Comparison of ENCODE assay signal across 8 cellular contexts in the genomic region with DNA sequence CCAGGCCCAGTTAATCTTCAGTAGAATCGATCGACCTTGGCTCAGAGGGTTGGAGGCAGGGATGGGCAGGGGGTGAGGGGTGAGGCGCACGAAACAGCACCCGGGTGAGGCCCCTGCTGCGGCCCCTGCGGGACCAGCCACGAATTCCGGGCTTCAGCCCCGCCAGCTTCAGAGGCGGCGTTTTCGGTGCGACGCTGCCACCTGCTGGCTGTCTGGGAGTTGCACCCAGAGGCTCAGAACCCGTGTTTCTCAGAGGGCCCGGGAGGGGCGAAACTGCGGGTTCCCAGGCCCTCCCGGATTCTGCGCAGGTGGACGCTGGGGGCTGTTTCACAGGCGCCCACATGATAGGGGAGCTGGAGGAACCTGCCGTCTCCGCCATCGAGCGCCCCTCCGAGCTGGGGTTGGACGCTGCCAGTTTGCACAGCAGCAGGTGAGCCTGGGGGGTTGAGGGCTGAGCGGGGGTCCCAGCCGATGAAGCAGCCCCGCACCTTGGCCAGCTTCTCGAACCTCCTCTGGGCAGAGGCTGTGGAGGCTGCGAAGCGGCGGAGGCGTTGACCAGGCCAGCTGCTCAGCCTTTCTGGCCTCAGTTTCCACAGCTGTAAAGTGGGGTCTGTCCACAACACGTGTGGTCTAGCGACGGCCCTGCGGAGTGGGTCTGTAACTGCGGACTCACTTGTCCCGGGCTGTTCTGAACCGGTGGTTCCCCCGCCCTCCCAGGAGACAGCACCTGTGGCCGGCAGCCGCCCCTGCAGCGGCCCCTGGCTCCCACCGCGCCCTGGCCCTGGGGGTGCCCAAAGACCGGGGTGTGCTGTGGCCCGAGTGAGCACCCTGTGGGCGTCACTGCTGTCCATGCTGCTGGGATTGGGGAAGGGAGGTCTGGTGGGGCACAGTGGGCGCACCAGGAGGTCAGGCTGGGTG. TPM values are rescaled to one million over a fixed set of nuclear protein-coding genes. Genes with fewer than 3 reads are reported as not detected.
DNase-seq lines count a peak whose midpoint lies in the region; TF ChIP-seq lines count a peak whose summit lies in the region.

No MANE protein-coding gene starts in this region.

- POLR2A ChIA-PET in OCI-LY7 (lab: Charles Lee), result no interaction called here

- H3K9me3 ChIP-seq in OCI-LY7 (ENCODE audit: low read length), result peaks cover 13% of the 10 kb centered on the region; the same call in 1 of the 2 replicates
- peaks cover 0 to 16% (median 13%) of the 10 kb centered on the region in 3 donors for H3K9me3 ChIP-seq in esophagus squamous epithelium

- H3K36me3 Mint-ChIP-seq in neural crest cell (ENCODE audit: low read depth), result peaks cover 8% of the 10 kb centered on the region

- H3K9me2 ChIP-seq in OCI-LY7 (ENCODE audit: insufficient read depth, low read length), result no peaks in the 10 kb centered on the region

- TF ChIP-seq CTCF in GM20000 (IDR thresholded peaks at IDR 0.05; ENCODE audit: extremely low read depth, missing control alignments) (peak; percentile 89), OCI-LY7 (conservative IDR thresholded peaks at IDR 0.05; ENCODE audit: low read length) (peak; percentile 94), esophagus squamous epithelium (IDR thresholded peaks at IDR 0.05) (peak; percentile 92 to 96 (median 93)), neural crest cell (conservative IDR thresholded peaks at IDR 0.05) (peak; percentile 93)

- TF ChIP-seq POLR2A in esophagus squamous epithelium (IDR thresholded peaks at IDR 0.05), result no peak

- H3K4me2 ChIP-seq in OCI-LY7 (ENCODE audit: low read length), result peak overlapping the region; percentile 39

- 0% methylated on average over 4 of the region's 54 CpGs; no CpG with 5 or more reads in 1 of the 2 donors for WGBS in esophagus squamous epithelium, 2 donors

- H2AFZ ChIP-seq in OCI-LY7 (ENCODE audit: low read length), result no peak overlapping the region

- H3K27ac ChIP-seq in OCI-LY7 (ENCODE audit: low read depth, low read length, poor library complexity, severe bottlenecking), result no peak overlapping the region
- H3K27ac ChIP-seq in esophagus squamous epithelium, result no peak overlapping the region
- H3K27ac ChIP-seq in substantia nigra (ENCODE audit: low read depth, low read length, poor library complexity, severe bottlenecking), result no peak overlapping the region

- H3K27ac Mint-ChIP-seq in neural crest cell (ENCODE audit: unreplicated experiment), result no peak overlapping the region

- CTCF ChIA-PET in OCI-LY7 (lab: Charles Lee; ENCODE audit: unreplicated experiment), result interaction anchor here (1.0 kb wide), 1 partner anchor 31 kb away, joined by 3 read pairs; no protein-coding TSS in a partner anchor

- H3K36me3 ChIP-seq in OCI-LY7 (ENCODE audit: insufficient read depth, low read length) (no peaks in the 10 kb centered on the region), esophagus squamous epithelium (no peaks in the 10 kb centered on the region)

- H3K27me3 ChIP-seq in esophagus squamous epithelium, result peaks cover 50 to 100% (median 58%) of the 10 kb centered on the region in 4 donors

- no peaks in the 10 kb centered on the region for H3K79me2 ChIP-seq in OCI-LY7 (ENCODE audit: insufficient read depth, low read depth, low read length)

- H3K4me3 ChIP-seq in OCI-LY7 (ENCODE audit: low read depth, low read length, poor library complexity, severe bottlenecking) (no peak overlapping the region), esophagus squamous epithelium (peak overlapping the region in 2 of 4 donors; percentile 9 to 11)

- no TSS peak for BruUV-seq in OCI-LY7 (replicated peaks; lab: Mats Ljungman, UMichigan)

- peak overlapping the region; percentile 56 for H3K4me3 Mint-ChIP-seq in neural crest cell

- H3K27me3 Mint-ChIP-seq in neural crest cell (ENCODE audit: low read depth), result peaks cover 76% of the 10 kb centered on the region

- H3K9me3 Mint-ChIP-seq in neural crest cell, result peaks cover 6% of the 10 kb centered on the region

- H4K20me1 ChIP-seq in OCI-LY7 (ENCODE audit: insufficient read depth, low read length), result no peaks in the 10 kb centered on the region

- intact Hi-C loops in OCI-LY7 (cut with micrococcal nuclease; ENCODE audit: unreplicated experiment) (loop anchor here (1.0 to 10.0 kb wide), 4 partner anchors 37 to 186 kb away; a partner anchor contains a TSS), esophagus squamous epithelium (cut with DNase I) (loop anchor here (10.0 kb wide), 1 partner anchor 115 kb away; no protein-coding TSS in a partner anchor)

- H3K4me1 Mint-ChIP-seq in neural crest cell, result peaks cover 10% of the 10 kb centered on the region

- peak; percentile 91 for DNase-seq in DMS 273 (lab: John Stamatoyannopoulos, UW; ENCODE audit: unreplicated experiment)
- DNase-seq in GM20000 (ENCODE audit: low spot score), result peak; percentile 98
- peak; percentile 91 for DNase-seq in HT-29 (ENCODE audit: low spot score)
- peak; percentile 75 for DNase-seq in OCI-LY7 (ENCODE audit: low spot score)
- DNase-seq in activated T-cell treated with anti-CD3 and anti-CD28 coated beads for 4 hours, result peak; percentile 81
- no peak for DNase-seq in esophagus squamous epithelium (lab: John Stamatoyannopoulos, UW)
- peak; percentile 90 for DNase-seq in neural crest cell (ENCODE audit: low read depth, low spot score)
- DNase-seq in substantia nigra (lab: John Stamatoyannopoulos, UW), result peak in 42 of 49 donors; percentile 1 to 76 (median 38)

- peaks cover 4% of the 10 kb centered on the region for H3K4me1 ChIP-seq in OCI-LY7 (ENCODE audit: insufficient read depth, low read length, poor library complexity, severe bottlenecking)
- peaks cover 8 to 55% (median 23%) of the 10 kb centered on the region in 3 donors for H3K4me1 ChIP-seq in esophagus squamous epithelium

RNA-seq across cellular contexts. Expression of a gene that starts 2.5 kb away (rescaled TPM):
- total RNA-seq in HT-29 (2014; rRNA removed; shearing (Covaris generic)), result not detected in 2 replicates
- not detected in 2 replicates for total RNA-seq in OCI-LY7 (2014; rRNA removed; shearing (Covaris generic))
- not detected in 2 replicates for total RNA-seq in OCI-LY7 (2022)
- total RNA-seq in esophagus squamous epithelium, result not detected
- not detected in 2 replicates for total RNA-seq in neural crest cell

RNA-seq across cellular contexts. Expression of a gene that starts 56.8 kb away (rescaled TPM):
- total RNA-seq in HT-29 (2014; rRNA removed; shearing (Covaris generic)), result 119 and 127 TPM in 2 replicates
- 1.7 and 2.0 TPM in 2 replicates for total RNA-seq in OCI-LY7 (2014; rRNA removed; shearing (Covaris generic))
- total RNA-seq in OCI-LY7 (2022) (8.1 and 13.2 TPM in 2 replicates), esophagus squamous epithelium (1 to 10 TPM in 2 of 4 donors, under 1 TPM in 2; 0.31 to 3.9 (median 1.4) TPM), neural crest cell (1.2 and 1.4 TPM in 2 replicates)
